8 cellular contexts compared by ENCODE assay signal in the genomic region with DNA sequence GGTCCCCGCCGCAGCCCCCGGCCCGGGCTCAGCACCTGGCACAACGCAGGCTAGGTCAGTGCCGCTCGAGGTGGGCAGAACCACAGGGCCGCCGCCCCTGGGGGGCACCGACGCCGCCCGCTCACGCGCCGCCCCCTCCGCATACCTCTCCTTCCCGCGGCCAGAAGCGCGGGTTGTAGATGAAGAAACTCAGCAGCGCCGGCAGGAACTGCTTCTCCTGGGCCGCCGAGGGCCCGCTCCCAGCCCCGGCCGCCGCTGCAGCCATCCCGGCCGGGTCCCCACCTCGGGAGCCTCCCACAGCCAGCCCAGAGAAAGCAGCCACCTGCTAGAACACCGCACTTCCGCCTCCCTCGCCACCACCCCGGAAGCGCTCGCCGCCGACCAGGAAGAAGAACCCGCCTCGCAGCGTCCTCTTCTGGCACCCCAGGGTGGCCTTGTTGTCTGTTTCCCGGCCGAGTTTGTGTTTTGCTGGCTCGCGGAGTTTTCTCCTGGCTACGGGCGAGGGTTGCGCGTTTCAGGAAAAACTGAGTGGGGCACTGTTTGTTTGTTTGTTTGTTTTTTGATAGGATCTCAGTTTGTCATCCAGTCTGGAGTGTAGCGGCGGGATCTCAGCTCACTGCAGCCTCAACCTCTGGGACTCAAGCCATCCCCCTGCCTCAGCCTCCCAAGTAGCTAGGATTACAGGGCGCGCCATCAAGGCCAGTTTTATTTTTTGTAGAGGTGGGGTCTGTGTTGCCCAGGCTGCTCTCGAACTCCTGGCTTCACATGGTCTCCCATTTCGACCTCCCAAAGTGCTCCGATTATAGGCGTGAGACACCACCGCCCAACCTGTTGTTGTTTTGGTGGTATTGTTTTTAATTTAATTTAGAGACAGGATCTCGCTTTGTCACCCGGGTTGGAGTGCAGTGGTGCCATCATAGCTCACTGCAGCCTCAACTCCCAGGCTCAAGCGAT. TPM values are rescaled to one million over a fixed set of nuclear protein-coding genes. Genes with fewer than 3 reads are reported as not detected.
DNase-seq lines count a peak whose midpoint lies in the region; ATAC-seq and TF ChIP-seq lines count a peak whose summit lies in the region.

No MANE protein-coding gene starts in this region.

- TF ChIP-seq CTCF in C4-2B (conservative IDR thresholded peaks at IDR 0.05) (peak; percentile 63), dorsolateral prefrontal cortex (IDR thresholded peaks at IDR 0.05 in 54 of 56, conservative IDR thresholded peaks at IDR 0.05 in 2 of 56; ENCODE audit: low read depth in 1 of 56, partially characterized antibody in 56 of 56) (peak in 48 of 56 donors; percentile 24 to 61 (median 44)), lower lobe of right lung (IDR thresholded peaks at IDR 0.05) (peak; percentile 32)

- H3K36me3 ChIP-seq in lower lobe of right lung = peaks cover 16% of the 10 kb centered on the region

- no peaks in the 10 kb centered on the region for H3K27me3 ChIP-seq in dorsolateral prefrontal cortex
- no peaks in the 10 kb centered on the region for H3K27me3 ChIP-seq in lower lobe of right lung (ENCODE audit: low read depth)

- intact Hi-C loops in dorsolateral prefrontal cortex (cut with DNase I) = no loop called here
- intact Hi-C loops in lower lobe of right lung (cut with DNase I) = no loop called here

- H3K27ac ChIP-seq in C4-2B (peak overlapping the region; percentile 86), dorsolateral prefrontal cortex (peak overlapping the region in 47 of 59 donors; percentile 9 to 88 (median 57)), lower lobe of right lung (peak overlapping the region; percentile 79)

- ATAC-seq in HG03432 (IDR thresholded peaks at IDR 0.05; ENCODE audit: unreplicated experiment) (peak; percentile 97), lower lobe of right lung (peak; percentile 96 to 99)

- peak; percentile 90 for DNase-seq in GM19238 (ENCODE audit: insufficient read length, low spot score)
- peak; percentile 30 for DNase-seq in NCI-H524 treated with DMSO at 0.1 percent for 48 hours (lab: John Stamatoyannopoulos, UW)
- DNase-seq in activated CD4-positive, alpha-beta T cell treated with anti-CD3 and anti-CD28 coated beads, Interleukin-2, amount 50 U/mL, for 48 hours = peak; percentile 83 to 89
- peak; percentile 69 to 89 (median 82) for DNase-seq in dorsolateral prefrontal cortex
- DNase-seq in lower lobe of right lung = peak; percentile 90
- DNase-seq in stimulated activated CD4-positive, alpha-beta T cell treated with anti-CD3 and anti-CD28 coated beads, TNF-alpha, amount 100 ng/mL, for 24 hours (ENCODE audit: low read depth in 3 of 3) = peak; percentile 67 to 84 (median 70)

- peak overlapping the region; percentile 66 to 100 (median 97) for H3K4me3 ChIP-seq in dorsolateral prefrontal cortex
- H3K4me3 ChIP-seq in lower lobe of right lung = peak overlapping the region; percentile 82

- H3K4me1 ChIP-seq in lower lobe of right lung = peaks cover 10% of the 10 kb centered on the region

- H3K9me3 ChIP-seq in lower lobe of right lung = no peaks in the 10 kb centered on the region

RNA-seq across cellular contexts. Expression of gene OCM2, which starts 17.7 kb away (rescaled TPM):
- total RNA-seq in dorsolateral prefrontal cortex = under 1 TPM in 2 of 120 experiments, not detected in 118; 0.72 to 0.81 TPM
- total RNA-seq in lower lobe of right lung = not detected

Comparison
In these comparisons a context has a peak if more than half of its experiments do, and no peak if none do; other contexts are left out.
1. Peak in every context shown above with its lines: DNase-seq, ATAC-seq, H3K4me3 ChIP-seq and H3K27ac ChIP-seq.
2. DNase-seq: peak in every context shown above with its lines; median percentile 90 in GM19238; 90 in lower lobe of right lung; 86 in activated CD4-positive, alpha-beta T cell treated with anti-CD3 and anti-CD28 coated beads, Interleukin-2, amount 50 U/mL, for 48 hours; 82 in dorsolateral prefrontal cortex; 70 in stimulated activated CD4-positive, alpha-beta T cell treated with anti-CD3 and anti-CD28 coated beads, TNF-alpha, amount 100 ng/mL, for 24 hours; 30 in NCI-H524 treated with DMSO at 0.1 percent for 48 hours.